Comparison of ENCODE assay signal across 1 cellular context in the genomic region with DNA sequence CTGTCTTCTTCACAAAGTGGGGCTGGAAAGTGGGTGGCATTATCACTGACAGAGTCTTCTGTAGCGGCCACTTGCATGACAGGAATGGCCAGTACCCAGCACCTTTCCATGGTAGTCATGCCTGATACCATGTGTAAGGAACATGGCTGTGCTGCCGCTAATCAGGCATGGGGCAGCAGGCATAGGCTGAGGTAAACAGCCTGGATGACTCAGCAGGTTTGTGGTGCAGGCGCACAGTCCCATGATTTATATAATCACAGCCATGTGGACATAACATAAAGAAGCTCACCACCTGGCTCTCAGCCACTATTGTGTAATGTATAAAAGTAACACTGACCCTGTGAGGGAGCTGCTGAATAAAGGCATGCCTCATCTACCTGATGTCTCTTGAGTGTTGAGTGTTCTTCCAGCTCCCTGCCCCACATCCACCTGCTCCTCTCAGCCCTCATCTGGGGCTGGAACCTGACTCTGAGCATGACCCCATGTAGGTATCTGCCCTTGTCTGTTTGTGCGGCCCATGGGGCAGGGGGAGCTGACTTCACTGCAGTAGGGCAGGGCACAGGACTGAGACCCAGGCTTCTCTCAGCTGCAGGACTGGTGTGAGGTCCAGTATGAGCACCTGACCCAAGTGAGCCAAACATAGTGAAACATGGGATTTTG.
TF ChIP-seq lines count a peak whose summit lies in the region.

No MANE protein-coding gene starts in this region.

TF ChIP-seq in GM23338, 12 proteins besides CTCF, POLR2A, EP300 and RAD21 (continued from another document):
- TF ChIP-seq, protein P1, sequence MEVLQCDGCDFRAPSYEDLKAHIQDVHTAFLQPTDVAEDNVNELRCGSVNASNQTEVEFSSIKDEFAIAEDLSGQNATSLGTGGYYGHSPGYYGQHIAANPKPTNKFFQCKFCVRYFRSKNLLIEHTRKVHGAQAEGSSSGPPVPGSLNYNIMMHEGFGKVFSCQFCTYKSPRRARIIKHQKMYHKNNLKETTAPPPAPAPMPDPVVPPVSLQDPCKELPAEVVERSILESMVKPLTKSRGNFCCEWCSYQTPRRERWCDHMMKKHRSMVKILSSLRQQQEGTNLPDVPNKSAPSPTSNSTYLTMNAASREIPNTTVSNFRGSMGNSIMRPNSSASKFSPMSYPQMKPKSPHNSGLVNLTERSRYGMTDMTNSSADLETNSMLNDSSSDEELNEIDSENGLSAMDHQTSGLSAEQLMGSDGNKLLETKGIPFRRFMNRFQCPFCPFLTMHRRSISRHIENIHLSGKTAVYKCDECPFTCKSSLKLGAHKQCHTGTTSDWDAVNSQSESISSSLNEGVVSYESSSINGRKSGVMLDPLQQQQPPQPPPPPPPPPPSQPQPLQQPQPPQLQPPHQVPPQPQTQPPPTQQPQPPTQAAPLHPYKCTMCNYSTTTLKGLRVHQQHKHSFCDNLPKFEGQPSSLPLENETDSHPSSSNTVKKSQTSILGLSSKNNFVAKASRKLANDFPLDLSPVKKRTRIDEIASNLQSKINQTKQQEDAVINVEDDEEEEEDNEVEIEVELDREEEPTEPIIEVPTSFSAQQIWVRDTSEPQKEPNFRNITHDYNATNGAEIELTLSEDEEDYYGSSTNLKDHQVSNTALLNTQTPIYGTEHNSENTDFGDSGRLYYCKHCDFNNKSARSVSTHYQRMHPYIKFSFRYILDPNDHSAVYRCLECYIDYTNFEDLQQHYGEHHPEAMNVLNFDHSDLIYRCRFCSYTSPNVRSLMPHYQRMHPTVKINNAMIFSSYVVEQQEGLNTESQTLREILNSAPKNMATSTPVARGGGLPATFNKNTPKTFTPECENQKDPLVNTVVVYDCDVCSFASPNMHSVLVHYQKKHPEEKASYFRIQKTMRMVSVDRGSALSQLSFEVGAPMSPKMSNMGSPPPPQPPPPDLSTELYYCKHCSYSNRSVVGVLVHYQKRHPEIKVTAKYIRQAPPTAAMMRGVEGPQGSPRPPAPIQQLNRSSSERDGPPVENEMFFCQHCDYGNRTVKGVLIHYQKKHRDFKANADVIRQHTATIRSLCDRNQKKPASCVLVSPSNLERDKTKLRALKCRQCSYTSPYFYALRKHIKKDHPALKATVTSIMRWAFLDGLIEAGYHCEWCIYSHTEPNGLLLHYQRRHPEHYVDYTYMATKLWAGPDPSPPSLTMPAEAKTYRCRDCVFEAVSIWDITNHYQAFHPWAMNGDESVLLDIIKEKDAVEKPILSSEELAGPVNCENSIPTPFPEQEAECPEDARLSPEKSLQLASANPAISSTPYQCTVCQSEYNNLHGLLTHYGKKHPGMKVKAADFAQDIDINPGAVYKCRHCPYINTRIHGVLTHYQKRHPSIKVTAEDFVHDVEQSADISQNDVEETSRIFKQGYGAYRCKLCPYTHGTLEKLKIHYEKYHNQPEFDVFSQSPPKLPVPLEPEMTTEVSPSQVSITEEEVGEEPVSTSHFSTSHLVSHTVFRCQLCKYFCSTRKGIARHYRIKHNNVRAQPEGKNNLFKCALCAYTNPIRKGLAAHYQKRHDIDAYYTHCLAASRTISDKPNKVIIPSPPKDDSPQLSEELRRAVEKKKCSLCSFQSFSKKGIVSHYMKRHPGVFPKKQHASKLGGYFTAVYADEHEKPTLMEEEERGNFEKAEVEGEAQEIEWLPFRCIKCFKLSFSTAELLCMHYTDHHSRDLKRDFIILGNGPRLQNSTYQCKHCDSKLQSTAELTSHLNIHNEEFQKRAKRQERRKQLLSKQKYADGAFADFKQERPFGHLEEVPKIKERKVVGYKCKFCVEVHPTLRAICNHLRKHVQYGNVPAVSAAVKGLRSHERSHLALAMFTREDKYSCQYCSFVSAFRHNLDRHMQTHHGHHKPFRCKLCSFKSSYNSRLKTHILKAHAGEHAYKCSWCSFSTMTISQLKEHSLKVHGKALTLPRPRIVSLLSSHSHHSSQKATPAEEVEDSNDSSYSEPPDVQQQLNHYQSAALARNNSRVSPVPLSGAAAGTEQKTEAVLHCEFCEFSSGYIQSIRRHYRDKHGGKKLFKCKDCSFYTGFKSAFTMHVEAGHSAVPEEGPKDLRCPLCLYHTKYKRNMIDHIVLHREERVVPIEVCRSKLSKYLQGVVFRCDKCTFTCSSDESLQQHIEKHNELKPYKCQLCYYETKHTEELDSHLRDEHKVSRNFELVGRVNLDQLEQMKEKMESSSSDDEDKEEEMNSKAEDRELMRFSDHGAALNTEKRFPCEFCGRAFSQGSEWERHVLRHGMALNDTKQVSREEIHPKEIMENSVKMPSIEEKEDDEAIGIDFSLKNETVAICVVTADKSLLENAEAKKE (CRISPR knock-in tag; IDR thresholded peaks at IDR 0.05): no peak
- TF ChIP-seq POLR2AphosphoS5 (IDR thresholded peaks at IDR 0.05; ENCODE audit: low read depth) (no peak), CREB1 (CRISPR knock-in tag; IDR thresholded peaks at IDR 0.05; ENCODE audit: low read depth) (no peak), ZNF331 (CRISPR knock-in tag; IDR thresholded peaks at IDR 0.05; ENCODE audit: low read depth) (no peak), ZNF114 (CRISPR knock-in tag; IDR thresholded peaks at IDR 0.05) (no peak), NANOG (IDR thresholded peaks at IDR 0.05; ENCODE audit: borderline replicate concordance) (no peak), STAT1 (IDR thresholded peaks at IDR 0.05; ENCODE audit: unreplicated experiment) (no peak)
- TF ChIP-seq, protein P2, sequence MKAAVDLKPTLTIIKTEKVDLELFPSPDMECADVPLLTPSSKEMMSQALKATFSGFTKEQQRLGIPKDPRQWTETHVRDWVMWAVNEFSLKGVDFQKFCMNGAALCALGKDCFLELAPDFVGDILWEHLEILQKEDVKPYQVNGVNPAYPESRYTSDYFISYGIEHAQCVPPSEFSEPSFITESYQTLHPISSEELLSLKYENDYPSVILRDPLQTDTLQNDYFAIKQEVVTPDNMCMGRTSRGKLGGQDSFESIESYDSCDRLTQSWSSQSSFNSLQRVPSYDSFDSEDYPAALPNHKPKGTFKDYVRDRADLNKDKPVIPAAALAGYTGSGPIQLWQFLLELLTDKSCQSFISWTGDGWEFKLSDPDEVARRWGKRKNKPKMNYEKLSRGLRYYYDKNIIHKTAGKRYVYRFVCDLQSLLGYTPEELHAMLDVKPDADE (IDR thresholded peaks at IDR 0.05): no peak
